Comparison of ENCODE assay signal across 15 cellular contexts in genomic region chr14:22502551-22502950, GRCh38.
A peak's percentile ranks its signal among the peaks of the same experiment; 100 is the strongest.
DNase-seq lines count a peak whose midpoint lies in the region; ATAC-seq and TF ChIP-seq lines count a peak whose summit lies in the region.
"Had no signal": no experiment of that assay in that cellular context is flagged by ENCODE, and none has a peak within 500 bp of the region (broad histone marks: within the 10 kb centered on the region; RNA-seq: fewer than 3 reads in every experiment).

No MANE protein-coding gene starts in this region.

- H3K9me3 ChIP-seq in CD4-positive, CD25-positive, alpha-beta regulatory T cell (ENCODE audit: control insufficient read depth in 2 of 2, low read length in 2 of 2): no peaks in the 10 kb centered on the region
- H3K9me3 ChIP-seq in DOHH2 (ENCODE audit: control insufficient read depth, insufficient read depth, low read length): no peaks in the 10 kb centered on the region
- H3K9me3 ChIP-seq: gastrocnemius medialis had no signal

- no peaks in the 10 kb centered on the region for H4K20me1 ChIP-seq in DOHH2 (ENCODE audit: control insufficient read depth, insufficient read depth, low read depth, low read length)

- H3K27ac Mint-ChIP-seq in CD4-positive, CD25-positive, alpha-beta regulatory T cell: peak overlapping the region; percentile 84 to 99 (median 96)
- H3K27ac Mint-ChIP-seq in activated naive CD8-positive, alpha-beta T cell treated with anti-CD3 and anti-CD28 coated beads, Interleukin-2, amount 50 U/mL, for 24 hours: peak overlapping the region; percentile 95
- H3K27ac Mint-ChIP-seq: endodermal cell had no signal

- peaks cover 65% of the 10 kb centered on the region for H3K36me3 Mint-ChIP-seq in CD4-positive, CD25-positive, alpha-beta regulatory T cell
- peaks cover 85% of the 10 kb centered on the region for H3K36me3 Mint-ChIP-seq in activated naive CD8-positive, alpha-beta T cell treated with anti-CD3 and anti-CD28 coated beads, Interleukin-2, amount 50 U/mL, for 24 hours (ENCODE audit: low read depth)

- H3K27me3 ChIP-seq in CD4-positive, CD25-positive, alpha-beta regulatory T cell (ENCODE audit: control insufficient read depth, insufficient read depth, low read length): no peaks in the 10 kb centered on the region
- no peaks in the 10 kb centered on the region for H3K27me3 ChIP-seq in DOHH2 (ENCODE audit: control insufficient read depth, low read length)
- H3K27me3 ChIP-seq: brain microvascular endothelial cell, gastrocnemius medialis had no signal

- H3K27me3 Mint-ChIP-seq in CD4-positive, CD25-positive, alpha-beta regulatory T cell: no peaks in the 10 kb centered on the region
- no peaks in the 10 kb centered on the region for H3K27me3 Mint-ChIP-seq in activated naive CD8-positive, alpha-beta T cell treated with anti-CD3 and anti-CD28 coated beads, Interleukin-2, amount 50 U/mL, for 24 hours

- peak overlapping the region; percentile 91 for H3K4me3 ChIP-seq in CD4-positive, CD25-positive, alpha-beta regulatory T cell (ENCODE audit: low read depth, low read length)
- H3K4me3 ChIP-seq in DOHH2 (ENCODE audit: low read length) (no peak overlapping the region), skin epidermis (peak overlapping the region in 2 of 7 experiments; percentile 12 to 21)
- H3K4me3 ChIP-seq: gastrocnemius medialis had no signal

- TF ChIP-seq CTCF in DOHH2 (IDR thresholded peaks at IDR 0.05; ENCODE audit: low read depth, low read length, poor library complexity, severe bottlenecking): no peak

- peaks cover 13 to 50% (median 18%) of the 10 kb centered on the region in 4 donors for H3K4me1 Mint-ChIP-seq in CD4-positive, CD25-positive, alpha-beta regulatory T cell
- peaks cover 56% of the 10 kb centered on the region for H3K4me1 Mint-ChIP-seq in activated naive CD8-positive, alpha-beta T cell treated with anti-CD3 and anti-CD28 coated beads, Interleukin-2, amount 50 U/mL, for 24 hours

- ATAC-seq in CD4-positive, CD25-positive, alpha-beta regulatory T cell (ENCODE audit: low read depth in 2 of 2): no peak
- peak; percentile 9 for ATAC-seq in activated naive CD8-positive, alpha-beta T cell treated with anti-CD3 and anti-CD28 coated beads, Interleukin-2, amount 50 U/mL, for 24 hours
- ATAC-seq in HG03439 (IDR thresholded peaks at IDR 0.05; ENCODE audit: unreplicated experiment): no peak
- ATAC-seq: gastrocnemius medialis had no signal

- H3F3A ChIP-seq in DOHH2 (ENCODE audit: control insufficient read depth, insufficient read depth): peaks cover 32% of the 10 kb centered on the region

- H3K9me2 ChIP-seq in DOHH2 (replicated peaks; ENCODE audit: control insufficient read depth, low read length): no peaks in the 10 kb centered on the region

- peak overlapping the region; percentile 99 for H3K27ac ChIP-seq in CD4-positive, CD25-positive, alpha-beta regulatory T cell (ENCODE audit: insufficient read depth, low read length, poor library complexity, severe bottlenecking)
- H3K27ac ChIP-seq in DOHH2 (ENCODE audit: low read depth, low read length) (no peak overlapping the region; the same call in 1 of the 2 replicates), skin epidermis (peak overlapping the region in 14 of 21 experiments; percentile 11 to 84 (median 64))
- H3K27ac ChIP-seq: brain microvascular endothelial cell, gastrocnemius medialis, KMS-11 had no signal

- peak overlapping the region; percentile 93 to 99 (median 96) for H3K4me3 Mint-ChIP-seq in CD4-positive, CD25-positive, alpha-beta regulatory T cell
- peak overlapping the region; percentile 88 for H3K4me3 Mint-ChIP-seq in activated naive CD8-positive, alpha-beta T cell treated with anti-CD3 and anti-CD28 coated beads, Interleukin-2, amount 50 U/mL, for 24 hours
- H3K4me3 Mint-ChIP-seq: endodermal cell had no signal

- peak overlapping the region; percentile 7 for H3K4me2 ChIP-seq in DOHH2 (ENCODE audit: low read length)
- H3K4me2 ChIP-seq: KMS-11 had no signal

- H3K4me1 ChIP-seq in CD4-positive, CD25-positive, alpha-beta regulatory T cell (ENCODE audit: control insufficient read depth, insufficient read depth, low read length, poor library complexity, severe bottlenecking): peaks cover 34% of the 10 kb centered on the region
- H3K4me1 ChIP-seq in DOHH2 (ENCODE audit: control insufficient read depth, low read length): peaks cover 93% of the 10 kb centered on the region
- H3K4me1 ChIP-seq: gastrocnemius medialis had no signal

- peaks cover 0 to 3% (median 0%) of the 10 kb centered on the region in 7 donors for H3K9me3 Mint-ChIP-seq in CD4-positive, CD25-positive, alpha-beta regulatory T cell
- no peaks in the 10 kb centered on the region for H3K9me3 Mint-ChIP-seq in activated naive CD8-positive, alpha-beta T cell treated with anti-CD3 and anti-CD28 coated beads, Interleukin-2, amount 50 U/mL, for 24 hours
- H3K9me3 Mint-ChIP-seq: endodermal cell had no signal

- peak in 1 of 3 donors; percentile 28 for DNase-seq in CD4-positive, CD25-positive, alpha-beta regulatory T cell
- no peak for DNase-seq in activated naive CD8-positive, alpha-beta T cell treated with anti-CD3 and anti-CD28 coated beads, Interleukin-2, amount 50 U/mL, for 24 hours
- DNase-seq in iPS-NIHi7 (ENCODE audit: extremely low spot score) (no peak), D341Med (ENCODE audit: low spot score) (no peak)
- DNase-seq: brain microvascular endothelial cell; COR-L47; endodermal cell; gastrocnemius medialis; HCEC 1CT; NCI-H146; stimulated activated CD4-positive, alpha-beta T cell treated with anti-CD3 and anti-CD28 coated beads, Interleukin-4, amount 100 ng/mL, for 24 hours had no signal

- peaks cover 70% of the 10 kb centered on the region for H3K79me2 ChIP-seq in DOHH2 (ENCODE audit: control insufficient read depth, low read length)

- H3K36me3 ChIP-seq in CD4-positive, CD25-positive, alpha-beta regulatory T cell (ENCODE audit: control insufficient read depth, insufficient read depth, low read length): peaks cover 41% of the 10 kb centered on the region
- H3K36me3 ChIP-seq in DOHH2 (ENCODE audit: control insufficient read depth, low read length): peaks cover 24% of the 10 kb centered on the region
- H3K36me3 ChIP-seq: brain microvascular endothelial cell, gastrocnemius medialis had no signal
